Comparison of ENCODE assay signal across 6 cellular contexts in genomic region chr1:206751891-206752290, GRCh38. TPM values are rescaled to one million over a fixed set of nuclear protein-coding genes. Genes with fewer than 3 reads are reported as not detected.
"Had no signal": no experiment of that assay in that cellular context is flagged by ENCODE, and none has a peak within 500 bp of the region (broad histone marks: within the 10 kb centered on the region; RNA-seq: fewer than 3 reads in every experiment).

No MANE protein-coding gene starts in this region.

- DNase-seq: GOT3, H9, HCEC 1CT, KBM-7 had no signal

- H3K4me3 Mint-ChIP-seq: H9 had no signal

- H3K9me3 Mint-ChIP-seq: H9, IgD-negative memory B cell had no signal

- H3K27ac Mint-ChIP-seq: H9, IgD-negative memory B cell had no signal

RNA-seq across cellular contexts. Expression of gene IL19, which starts 18.7 kb away (rescaled TPM):
- total RNA-seq: H9, HT-29 had no signal
- polyA plus RNA-seq: IgD-negative memory B cell had no signal

RNA-seq across cellular contexts. Expression of gene IL10, which starts 20.4 kb away (rescaled TPM):
- total RNA-seq: H9, HT-29 had no signal
